Comparison of ENCODE assay signal across 8 cellular contexts in genomic region chr20:2874456-2874855, GRCh38. TPM values are rescaled to one million over a fixed set of nuclear protein-coding genes. Genes with fewer than 3 reads are reported as not detected.
DNase-seq lines count a peak whose midpoint lies in the region; ATAC-seq and TF ChIP-seq lines count a peak whose summit lies in the region.

No MANE protein-coding gene starts in this region.

- no peaks in the 10 kb centered on the region for H3K9me3 ChIP-seq in T-helper 17 cell (ENCODE audit: control insufficient read depth, low read length, poor library complexity, severe bottlenecking)

- TF ChIP-seq CTCF in fibroblast of villous mesenchyme (IDR thresholded peaks at IDR 0.05; ENCODE audit: insufficient read depth, low read depth, low read length), result no peak

- H3K27me3 Mint-ChIP-seq in activated CD4-positive, alpha-beta T cell treated with anti-CD3 and anti-CD28 coated beads, Interleukin-2, amount 10 ng/mL, durations not matched to agents 24 days and 14 days, result peaks cover 2% of the 10 kb centered on the region
- H3K27me3 Mint-ChIP-seq in T-helper 17 cell, result no peaks in the 10 kb centered on the region

- DNase-seq in activated CD4-positive, alpha-beta T cell treated with anti-CD3 and anti-CD28 coated beads, Interleukin-2, amount 10 ng/mL, durations not matched to agents 24 days and 14 days, result peak; percentile 71
- no peak for DNase-seq in activated CD4-positive, alpha-beta T cell treated with anti-CD3 and anti-CD28 coated beads, Interleukin-2, amount 50 U/mL, for 1 hour
- DNase-seq in T-helper 17 cell (no peak), fibroblast of villous mesenchyme (ENCODE audit: low read depth) (no peak), skeletal muscle cell (ENCODE audit: low read depth) (no peak), NOMO-1 treated with DMSO at 0.1 percent for 48 hours (lab: John Stamatoyannopoulos, UW; ENCODE audit: unreplicated experiment) (no peak), mesenteric fat pad (ENCODE audit: low spot score) (no peak)

- H3K9me3 Mint-ChIP-seq in activated CD4-positive, alpha-beta T cell treated with anti-CD3 and anti-CD28 coated beads, Interleukin-2, amount 10 ng/mL, durations not matched to agents 24 days and 14 days, result no peaks in the 10 kb centered on the region

- H3K36me3 Mint-ChIP-seq in activated CD4-positive, alpha-beta T cell treated with anti-CD3 and anti-CD28 coated beads, Interleukin-2, amount 10 ng/mL, durations not matched to agents 24 days and 14 days (ENCODE audit: low read depth), result peaks cover 28% of the 10 kb centered on the region
- no peaks in the 10 kb centered on the region for H3K36me3 Mint-ChIP-seq in T-helper 17 cell (ENCODE audit: low read depth)

- peak overlapping the region; percentile 78 for H3K4me3 Mint-ChIP-seq in activated CD4-positive, alpha-beta T cell treated with anti-CD3 and anti-CD28 coated beads, Interleukin-2, amount 10 ng/mL, durations not matched to agents 24 days and 14 days
- peak overlapping the region; percentile 96 for H3K4me3 Mint-ChIP-seq in T-helper 17 cell

- H3K4me3 ChIP-seq in fibroblast of villous mesenchyme (ENCODE audit: low read depth, low read length), result peak overlapping the region; percentile 81
- peak overlapping the region; percentile 77 for H3K4me3 ChIP-seq in skeletal muscle cell (ENCODE audit: low read depth, low read length)

- H3K27ac Mint-ChIP-seq in activated CD4-positive, alpha-beta T cell treated with anti-CD3 and anti-CD28 coated beads, Interleukin-2, amount 10 ng/mL, durations not matched to agents 24 days and 14 days, result peak overlapping the region; percentile 81
- H3K27ac Mint-ChIP-seq in T-helper 17 cell, result peak overlapping the region; percentile 89

- intact Hi-C loops in activated CD4-positive, alpha-beta T cell treated with anti-CD3 and anti-CD28 coated beads, Interleukin-2, amount 10 ng/mL, durations not matched to agents 24 days and 14 days (cut with micrococcal nuclease), result loop anchor here (5.0 to 10.0 kb wide), 5 partner anchors 38 to 770 kb away; partner anchors contain the start of genes DNAAF9, NOP56 and STK35

- H3K4me1 Mint-ChIP-seq in activated CD4-positive, alpha-beta T cell treated with anti-CD3 and anti-CD28 coated beads, Interleukin-2, amount 10 ng/mL, durations not matched to agents 24 days and 14 days, result peaks cover 52% of the 10 kb centered on the region
- H3K4me1 Mint-ChIP-seq in T-helper 17 cell, result peaks cover 43% of the 10 kb centered on the region

- ATAC-seq in T-helper 17 cell (no peak), HG03280 (IDR thresholded peaks at IDR 0.05; ENCODE audit: unreplicated experiment) (no peak)

RNA-seq across cellular contexts. Expression of gene PTPRA, which starts 1.2 kb away (rescaled TPM):
- 66.5 and 71.5 TPM in 2 replicates for total RNA-seq in activated CD4-positive, alpha-beta T cell treated with anti-CD3 and anti-CD28 coated beads, Interleukin-2, amount 10 ng/mL, durations not matched to agents 24 days and 14 days
- total RNA-seq in T-helper 17 cell (10 to 100 TPM; 72.1 to 76.5 TPM), fibroblast of villous mesenchyme (20.6 and 41.5 TPM in 2 replicates), mesenteric fat pad (65.2 TPM)

RNA-seq across cellular contexts. Expression of gene VPS16, which starts 33.9 kb away (rescaled TPM):
- total RNA-seq in activated CD4-positive, alpha-beta T cell treated with anti-CD3 and anti-CD28 coated beads, Interleukin-2, amount 10 ng/mL, durations not matched to agents 24 days and 14 days, result 44.3 and 44.9 TPM in 2 replicates
- total RNA-seq in T-helper 17 cell (10 to 100 TPM; 41.9 to 42.9 TPM), fibroblast of villous mesenchyme (48.6 and 51.0 TPM in 2 replicates), mesenteric fat pad (42.0 TPM)

RNA-seq across cellular contexts. Expression of gene PCED1A, which starts 34.0 kb away (rescaled TPM):
- 23.4 and 26.1 TPM in 2 replicates for total RNA-seq in activated CD4-positive, alpha-beta T cell treated with anti-CD3 and anti-CD28 coated beads, Interleukin-2, amount 10 ng/mL, durations not matched to agents 24 days and 14 days
- total RNA-seq in T-helper 17 cell, result 10 to 100 TPM; 45.8 to 47.0 TPM
- 32.5 and 32.8 TPM in 2 replicates for total RNA-seq in fibroblast of villous mesenchyme
- total RNA-seq in mesenteric fat pad, result 28.5 TPM

RNA-seq across cellular contexts. Expression of gene TMEM239, which starts 58.3 kb away (rescaled TPM):
- not detected in 2 replicates for total RNA-seq in activated CD4-positive, alpha-beta T cell treated with anti-CD3 and anti-CD28 coated beads, Interleukin-2, amount 10 ng/mL, durations not matched to agents 24 days and 14 days
- total RNA-seq in T-helper 17 cell, result not detected
- total RNA-seq in fibroblast of villous mesenchyme, result 0.43 TPM in 1 of 2 replicates, not detected in the other
- 0.10 TPM for total RNA-seq in mesenteric fat pad

RNA-seq across cellular contexts. Expression of gene C20orf141, which starts 59.7 kb away (rescaled TPM):
- total RNA-seq in activated CD4-positive, alpha-beta T cell treated with anti-CD3 and anti-CD28 coated beads, Interleukin-2, amount 10 ng/mL, durations not matched to agents 24 days and 14 days, result not detected in 2 replicates
- total RNA-seq in T-helper 17 cell, result not detected
- 0.32 TPM in 1 of 2 replicates, not detected in the other for total RNA-seq in fibroblast of villous mesenchyme
- 0.84 TPM for total RNA-seq in mesenteric fat pad
